Comparison of ENCODE assay signal across 1 cellular context in genomic region chr19:53507523-53508442, GRCh38.
TF ChIP-seq lines count a peak whose summit lies in the region.

No MANE protein-coding gene starts in this region.

TF ChIP-seq in HepG2, 621 proteins besides CTCF, POLR2A, EP300 and RAD21 (continued from another document and continues in another):
- 0 out of 2 replicates have a peak, but pooled peaks have one; percentile 33 for TF ChIP-seq ZNF512 (CRISPR knock-in tag; IDR thresholded peaks at IDR 0.05)
- TF ChIP-seq ELF1 (CRISPR knock-in tag; IDR thresholded peaks at IDR 0.05) = peak; percentile 47; the same call in 1 of the 2 replicates
- peak; percentile 67; the same call in 1 of the 2 replicates for TF ChIP-seq ZNF460 (CRISPR knock-in tag; IDR thresholded peaks at IDR 0.05; ENCODE audit: borderline replicate concordance)
- TF ChIP-seq ATAD3A (CRISPR knock-in tag; IDR thresholded peaks at IDR 0.05) = no peak
- TF ChIP-seq HES4 (CRISPR knock-in tag; IDR thresholded peaks at IDR 0.05; ENCODE audit: borderline replicate concordance) = no peak
- no peak for TF ChIP-seq NBN (conservative IDR thresholded peaks at IDR 0.05)
- peak; percentile 85 for TF ChIP-seq FOXP4 (CRISPR knock-in tag; IDR thresholded peaks at IDR 0.05)
- TF ChIP-seq, protein P1, sequence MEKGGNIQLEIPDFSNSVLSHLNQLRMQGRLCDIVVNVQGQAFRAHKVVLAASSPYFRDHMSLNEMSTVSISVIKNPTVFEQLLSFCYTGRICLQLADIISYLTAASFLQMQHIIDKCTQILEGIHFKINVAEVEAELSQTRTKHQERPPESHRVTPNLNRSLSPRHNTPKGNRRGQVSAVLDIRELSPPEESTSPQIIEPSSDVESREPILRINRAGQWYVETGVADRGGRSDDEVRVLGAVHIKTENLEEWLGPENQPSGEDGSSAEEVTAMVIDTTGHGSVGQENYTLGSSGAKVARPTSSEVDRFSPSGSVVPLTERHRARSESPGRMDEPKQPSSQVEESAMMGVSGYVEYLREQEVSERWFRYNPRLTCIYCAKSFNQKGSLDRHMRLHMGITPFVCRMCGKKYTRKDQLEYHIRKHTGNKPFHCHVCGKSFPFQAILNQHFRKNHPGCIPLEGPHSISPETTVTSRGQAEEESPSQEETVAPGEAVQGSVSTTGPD (CRISPR knock-in tag; IDR thresholded peaks at IDR 0.05) = peak; percentile 91
- TF ChIP-seq ZNF124 (CRISPR knock-in tag; IDR thresholded peaks at IDR 0.05) = peak; percentile 85
- peak; percentile 50; the same call in 1 of the 2 replicates for TF ChIP-seq ARID3A (IDR thresholded peaks at IDR 0.05; ENCODE audit: low read depth, low read length)
- TF ChIP-seq DR1 (CRISPR knock-in tag; IDR thresholded peaks at IDR 0.05) = no peak
- TF ChIP-seq TCF7L2 (IDR thresholded peaks at IDR 0.05; ENCODE audit: low read depth, low read length) = no peak
- no peak for TF ChIP-seq ISX (CRISPR knock-in tag; conservative IDR thresholded peaks at IDR 0.05)
- TF ChIP-seq GATAD1 (CRISPR knock-in tag; IDR thresholded peaks at IDR 0.05) = peak; percentile 73
- no peak for TF ChIP-seq MAF1 (CRISPR knock-in tag; IDR thresholded peaks at IDR 0.05; ENCODE audit: borderline replicate concordance)
- TF ChIP-seq IKZF4 (CRISPR knock-in tag; IDR thresholded peaks at IDR 0.05; ENCODE audit: borderline replicate concordance, low read depth, not compliant biosample characterization) = peak; percentile 28
- TF ChIP-seq TCF12 (IDR thresholded peaks at IDR 0.05) = no peak
- no peak for TF ChIP-seq TCF12 (CRISPR knock-in tag; IDR thresholded peaks at IDR 0.05)
- TF ChIP-seq MNT (IDR thresholded peaks at IDR 0.05) = peak; percentile 56; the same call in 1 of the 2 replicates
- no peak for TF ChIP-seq U2AF2 (IDR thresholded peaks at IDR 0.05; ENCODE audit: low read depth, low read length)
- TF ChIP-seq ZNF800 (CRISPR knock-in tag; IDR thresholded peaks at IDR 0.05) = peak; percentile 68; the same call in 1 of the 2 replicates
- no peak for TF ChIP-seq ZNF891 (CRISPR knock-in tag; IDR thresholded peaks at IDR 0.05)
- no peak for TF ChIP-seq XRCC5 (optimal IDR thresholded peaks at IDR 0.05; ENCODE audit: low read length)
- no peak for TF ChIP-seq ZFP36 (IDR thresholded peaks at IDR 0.05; ENCODE audit: borderline replicate concordance, low read depth, low read length, partially characterized antibody)
- no peak for TF ChIP-seq ZNF619 (CRISPR knock-in tag; IDR thresholded peaks at IDR 0.05)
- no peak for TF ChIP-seq ONECUT2 (CRISPR knock-in tag; IDR thresholded peaks at IDR 0.05)
- TF ChIP-seq ZNF713 (CRISPR knock-in tag; IDR thresholded peaks at IDR 0.05) = no peak
- no peak for TF ChIP-seq ZNF121 (CRISPR knock-in tag; IDR thresholded peaks at IDR 0.05)
- TF ChIP-seq MZF1 (CRISPR knock-in tag; IDR thresholded peaks at IDR 0.05; ENCODE audit: borderline replicate concordance) = no peak
- no peak for TF ChIP-seq ZNF850 (CRISPR knock-in tag; conservative IDR thresholded peaks at IDR 0.05)
- TF ChIP-seq ZNF614 (CRISPR knock-in tag; IDR thresholded peaks at IDR 0.05; ENCODE audit: borderline replicate concordance) = peak; percentile 71; the same call in 1 of the 2 replicates
- no peak for TF ChIP-seq ETV6 (CRISPR knock-in tag; conservative IDR thresholded peaks at IDR 0.05)
- no peak for TF ChIP-seq BRCA1 (CRISPR knock-in tag; IDR thresholded peaks at IDR 0.05)
- no peak for TF ChIP-seq THAP8 (CRISPR knock-in tag; IDR thresholded peaks at IDR 0.05; ENCODE audit: borderline replicate concordance)
- TF ChIP-seq, protein P2, sequence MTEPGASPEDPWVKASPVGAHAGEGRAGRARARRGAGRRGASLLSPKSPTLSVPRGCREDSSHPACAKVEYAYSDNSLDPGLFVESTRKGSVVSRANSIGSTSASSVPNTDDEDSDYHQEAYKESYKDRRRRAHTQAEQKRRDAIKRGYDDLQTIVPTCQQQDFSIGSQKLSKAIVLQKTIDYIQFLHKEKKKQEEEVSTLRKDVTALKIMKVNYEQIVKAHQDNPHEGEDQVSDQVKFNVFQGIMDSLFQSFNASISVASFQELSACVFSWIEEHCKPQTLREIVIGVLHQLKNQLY (CRISPR knock-in tag; IDR thresholded peaks at IDR 0.05) = peak; percentile 74
- TF ChIP-seq ZNF207 (IDR thresholded peaks at IDR 0.05; ENCODE audit: borderline replicate concordance) = no peak
- peak; percentile 81; the same call in 1 of the 2 replicates for TF ChIP-seq ZNF598 (CRISPR knock-in tag; IDR thresholded peaks at IDR 0.05; ENCODE audit: borderline replicate concordance)
- TF ChIP-seq, protein P3, sequence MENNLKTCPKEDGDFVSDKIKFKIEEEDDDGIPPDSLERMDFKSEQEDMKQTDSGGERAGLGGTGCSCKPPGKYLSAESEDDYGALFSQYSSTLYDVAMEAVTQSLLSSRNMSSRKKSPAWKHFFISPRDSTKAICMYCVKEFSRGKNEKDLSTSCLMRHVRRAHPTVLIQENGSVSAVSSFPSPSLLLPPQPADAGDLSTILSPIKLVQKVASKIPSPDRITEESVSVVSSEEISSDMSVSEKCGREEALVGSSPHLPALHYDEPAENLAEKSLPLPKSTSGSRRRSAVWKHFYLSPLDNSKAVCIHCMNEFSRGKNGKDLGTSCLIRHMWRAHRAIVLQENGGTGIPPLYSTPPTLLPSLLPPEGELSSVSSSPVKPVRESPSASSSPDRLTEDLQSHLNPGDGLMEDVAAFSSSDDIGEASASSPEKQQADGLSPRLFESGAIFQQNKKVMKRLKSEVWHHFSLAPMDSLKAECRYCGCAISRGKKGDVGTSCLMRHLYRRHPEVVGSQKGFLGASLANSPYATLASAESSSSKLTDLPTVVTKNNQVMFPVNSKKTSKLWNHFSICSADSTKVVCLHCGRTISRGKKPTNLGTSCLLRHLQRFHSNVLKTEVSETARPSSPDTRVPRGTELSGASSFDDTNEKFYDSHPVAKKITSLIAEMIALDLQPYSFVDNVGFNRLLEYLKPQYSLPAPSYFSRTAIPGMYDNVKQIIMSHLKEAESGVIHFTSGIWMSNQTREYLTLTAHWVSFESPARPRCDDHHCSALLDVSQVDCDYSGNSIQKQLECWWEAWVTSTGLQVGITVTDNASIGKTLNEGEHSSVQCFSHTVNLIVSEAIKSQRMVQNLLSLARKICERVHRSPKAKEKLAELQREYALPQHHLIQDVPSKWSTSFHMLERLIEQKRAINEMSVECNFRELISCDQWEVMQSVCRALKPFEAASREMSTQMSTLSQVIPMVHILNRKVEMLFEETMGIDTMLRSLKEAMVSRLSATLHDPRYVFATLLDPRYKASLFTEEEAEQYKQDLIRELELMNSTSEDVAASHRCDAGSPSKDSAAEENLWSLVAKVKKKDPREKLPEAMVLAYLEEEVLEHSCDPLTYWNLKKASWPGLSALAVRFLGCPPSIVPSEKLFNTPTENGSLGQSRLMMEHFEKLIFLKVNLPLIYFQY (CRISPR knock-in tag; IDR thresholded peaks at IDR 0.05; ENCODE audit: borderline replicate concordance) = peak; percentile 86; the same call in 1 of the 2 replicates
- no peak for TF ChIP-seq MIER2 (CRISPR knock-in tag; IDR thresholded peaks at IDR 0.05)
- no peak for TF ChIP-seq EEA1 (CRISPR knock-in tag; IDR thresholded peaks at IDR 0.05; ENCODE audit: borderline replicate concordance)
- TF ChIP-seq BHLHE40 (IDR thresholded peaks at IDR 0.05; ENCODE audit: low read length) = peak; percentile 65
- no peak for TF ChIP-seq BATF2 (CRISPR knock-in tag; IDR thresholded peaks at IDR 0.05)
- TF ChIP-seq LRRFIP1 (CRISPR knock-in tag; conservative IDR thresholded peaks at IDR 0.05) = no peak
- TF ChIP-seq CREB1 (IDR thresholded peaks at IDR 0.05) = peak; percentile 37; the same call in 1 of the 2 replicates
- TF ChIP-seq CREB1 (CRISPR knock-in tag; IDR thresholded peaks at IDR 0.05) = no peak
